In the genomic region with DNA sequence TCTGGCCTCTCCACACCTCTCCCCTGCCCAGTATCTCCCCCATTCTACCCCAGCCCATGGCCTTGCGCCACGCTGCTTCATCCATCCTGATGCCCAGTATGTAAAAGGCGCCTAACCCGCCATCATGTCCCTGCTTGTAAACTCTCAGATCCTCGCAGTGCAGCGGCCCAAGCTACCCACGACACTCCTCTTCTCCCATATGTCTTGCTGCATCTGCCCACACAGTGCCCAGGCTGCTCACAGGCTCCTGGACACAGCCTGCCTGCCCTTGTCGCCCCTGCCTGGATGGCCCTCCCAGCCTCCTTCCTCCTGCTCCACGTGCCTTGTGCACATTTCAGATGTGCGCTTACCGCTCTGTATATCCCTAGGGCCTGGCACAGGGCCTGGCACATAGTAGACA, we compare ENCODE assay signal across 22 cellular contexts.
DNase-seq lines count a peak whose midpoint lies in the region; ATAC-seq and TF ChIP-seq lines count a peak whose summit lies in the region.
"Had no signal": no experiment of that assay in that cellular context is flagged by ENCODE, and none has a peak within 500 bp of the region (broad histone marks: within the 10 kb centered on the region; RNA-seq: fewer than 3 reads in every experiment).

No MANE protein-coding gene starts in this region.

- peaks cover 0 to 5% of the 10 kb centered on the region in 2 experiments for H3K36me3 ChIP-seq in SK-N-SH (replicated peaks in 1 of 2; ENCODE audit: control insufficient read depth in 1 of 2, insufficient read depth in 2 of 2, low read length in 1 of 2)
- peaks cover 14% of the 10 kb centered on the region for H3K36me3 ChIP-seq in DND-41 (ENCODE audit: insufficient read depth, low read length)
- peaks cover 0 to 13% (median 3%) of the 10 kb centered on the region in 3 experiments for H3K36me3 ChIP-seq in naive thymus-derived CD4-positive, alpha-beta T cell (ENCODE audit: control insufficient read depth in 2 of 3, insufficient read depth in 3 of 3, low read length in 3 of 3)
- H3K36me3 ChIP-seq: uterus had no signal

- H3K4me1 ChIP-seq in SK-N-SH (ENCODE audit: control insufficient read depth in 1 of 2, insufficient read depth in 2 of 2, low read depth in 1 of 2, low read length in 1 of 2) (peaks cover 6 to 27% of the 10 kb centered on the region in 2 experiments), DND-41 (ENCODE audit: insufficient read depth, low read length) (peaks cover 69% of the 10 kb centered on the region)
- H3K4me1 ChIP-seq in naive thymus-derived CD4-positive, alpha-beta T cell (ENCODE audit: control insufficient read depth in 2 of 2, insufficient read depth in 2 of 2, low read length in 2 of 2), result peaks cover 5 to 10% of the 10 kb centered on the region in 2 donors
- H3K4me1 ChIP-seq: A549 had no signal

- H3K4me1 Mint-ChIP-seq in activated T-helper 2 cell treated with anti-CD3 and anti-CD28 coated beads, Interferon-gamma antibody, Interleukin-2, Interleukin-4, amounts not matched to agents 10 μg/mL and 5 μg/mL and 100 μg/mL, durations not matched to agents 14 hours and 24 hours and 36 hours (ENCODE audit: low read depth), result peaks cover 80% of the 10 kb centered on the region
- H3K4me1 Mint-ChIP-seq in naive thymus-derived CD4-positive, alpha-beta T cell, result peaks cover 26 to 72% (median 39%) of the 10 kb centered on the region in 7 donors

- 96% methylated on average over 7 of the region's 11 CpGs for WGBS in SK-N-SH (ENCODE audit: low lambda C conversion rate)

- H3K27me3 Mint-ChIP-seq in activated T-helper 2 cell treated with anti-CD3 and anti-CD28 coated beads, Interferon-gamma antibody, Interleukin-2, Interleukin-4, amounts not matched to agents 10 μg/mL and 5 μg/mL and 100 μg/mL, durations not matched to agents 14 hours and 24 hours and 36 hours (ENCODE audit: low read depth), result no peaks in the 10 kb centered on the region
- no peaks in the 10 kb centered on the region for H3K27me3 Mint-ChIP-seq in naive thymus-derived CD4-positive, alpha-beta T cell

- TF ChIP-seq RAD21 in SK-N-SH (IDR thresholded peaks at IDR 0.05; ENCODE audit: low read length), result no peak

- CTCF ChIA-PET in SK-N-SH (lab: Yijun Ruan, JAX), result interaction anchor here (1.2 to 1.7 kb wide), 3 partner anchors 10 to 182 kb away, joined by 4 to 5 read pairs (median 4); a partner anchor contains a TSS
- CTCF ChIA-PET in naive thymus-derived CD4-positive, alpha-beta T cell (lab: Charles Lee), result interaction anchor here (1.0 kb wide), 1 partner anchor 323 kb away, joined by 3 read pairs; no protein-coding TSS in a partner anchor

- H3K27ac Mint-ChIP-seq in activated T-helper 2 cell treated with anti-CD3 and anti-CD28 coated beads, Interferon-gamma antibody, Interleukin-2, Interleukin-4, amounts not matched to agents 10 μg/mL and 5 μg/mL and 100 μg/mL, durations not matched to agents 14 hours and 24 hours and 36 hours, result peak overlapping the region; percentile 94
- peak overlapping the region in 5 of 9 donors; percentile 1 to 67 (median 39) for H3K27ac Mint-ChIP-seq in naive thymus-derived CD4-positive, alpha-beta T cell
- H3K27ac Mint-ChIP-seq: HFFc6, mesothelial cell of epicardium had no signal

- peaks cover 5% of the 10 kb centered on the region for H3F3A ChIP-seq in SK-N-SH (replicated peaks; ENCODE audit: insufficient read depth)

- peaks cover 52% of the 10 kb centered on the region for H3K36me3 Mint-ChIP-seq in activated T-helper 2 cell treated with anti-CD3 and anti-CD28 coated beads, Interferon-gamma antibody, Interleukin-2, Interleukin-4, amounts not matched to agents 10 μg/mL and 5 μg/mL and 100 μg/mL, durations not matched to agents 14 hours and 24 hours and 36 hours (ENCODE audit: low read depth)
- peaks cover 13 to 46% (median 30%) of the 10 kb centered on the region in 5 donors for H3K36me3 Mint-ChIP-seq in naive thymus-derived CD4-positive, alpha-beta T cell

- no peak overlapping the region for H3K4me2 ChIP-seq in SK-N-SH
- H3K4me2 ChIP-seq in DND-41 (ENCODE audit: insufficient read depth, low read length), result no peak overlapping the region
- H3K4me2 ChIP-seq: A549, smooth muscle cell had no signal

- TF ChIP-seq CTCF in SK-N-SH (IDR thresholded peaks at IDR 0.05) (no peak), DND-41 (IDR thresholded peaks at IDR 0.05; ENCODE audit: borderline replicate concordance, extremely low read depth, low read length, poor library complexity, severe bottlenecking) (no peak)

- no peak overlapping the region for H3K27ac ChIP-seq in SK-N-SH (ENCODE audit: low read depth in 2 of 2, low read length in 1 of 2)
- H3K27ac ChIP-seq in DND-41 (ENCODE audit: low read length), result peak overlapping the region; percentile 86
- H3K27ac ChIP-seq in naive thymus-derived CD4-positive, alpha-beta T cell (ENCODE audit: low read depth, low read length), result no peak overlapping the region
- H3K27ac ChIP-seq: A549, C4-2B, neutrophil had no signal

- intact Hi-C loops in activated T-helper 2 cell treated with anti-CD3 and anti-CD28 coated beads, Interferon-gamma antibody, Interleukin-2, Interleukin-4, amounts not matched to agents 10 μg/mL and 5 μg/mL and 100 μg/mL, durations not matched to agents 14 hours and 24 hours and 36 hours (cut with micrococcal nuclease), result loop anchor here (10.0 kb wide), 1 partner anchor 511 kb away; a partner anchor contains a TSS
- intact Hi-C loops in naive thymus-derived CD4-positive, alpha-beta T cell (cut with micrococcal nuclease), result no loop called here

- peak; percentile 13; the same call in 1 of the 3 replicates for ATAC-seq in SK-N-SH treated with all-trans-retinoic acid at 6 μM for 48 hours
- ATAC-seq in DND-41 (ENCODE audit: insufficient read depth, low read depth), result no peak
- ATAC-seq in naive thymus-derived CD4-positive, alpha-beta T cell, result no peak
- ATAC-seq: A549, left colon had no signal

- H3K9me3 ChIP-seq in SK-N-SH, result no peaks in the 10 kb centered on the region
- H3K9me3 ChIP-seq in DND-41 (ENCODE audit: insufficient read depth, low read length, severe bottlenecking), result no peaks in the 10 kb centered on the region
- no peaks in the 10 kb centered on the region for H3K9me3 ChIP-seq in naive thymus-derived CD4-positive, alpha-beta T cell (ENCODE audit: control insufficient read depth in 2 of 3, low read length in 3 of 3)
- H3K9me3 ChIP-seq: A549, neutrophil, uterus had no signal

- H3K4me3 ChIP-seq in SK-N-SH (ENCODE audit: low read depth in 2 of 2, low read length in 1 of 2), result no peak overlapping the region
- no peak overlapping the region for H3K4me3 ChIP-seq in DND-41 (ENCODE audit: low read depth in 1 of 2, low read length in 2 of 2)
- H3K4me3 ChIP-seq in naive thymus-derived CD4-positive, alpha-beta T cell (ENCODE audit: low read length), result no peak overlapping the region
- H3K4me3 ChIP-seq: A549, smooth muscle cell, uterus had no signal

- H3K9ac ChIP-seq in SK-N-SH, result no peak overlapping the region
- H3K9ac ChIP-seq in DND-41 (ENCODE audit: low read depth, low read length), result peak overlapping the region; percentile 37; the same call in 1 of the 2 replicates

- H3K79me2 ChIP-seq in SK-N-SH (ENCODE audit: insufficient read depth), result no peaks in the 10 kb centered on the region
- no peaks in the 10 kb centered on the region; the same call in 1 of the 2 replicates for H3K79me2 ChIP-seq in DND-41 (ENCODE audit: insufficient read depth, low read length)

- POLR2A ChIA-PET in SK-N-SH (lab: Yijun Ruan, JAX), result no interaction called here
- POLR2A ChIA-PET in naive thymus-derived CD4-positive, alpha-beta T cell (lab: Charles Lee), result no interaction called here

- H2AFZ ChIP-seq in SK-N-SH (ENCODE audit: low read depth) (no peak overlapping the region), DND-41 (ENCODE audit: low read depth, low read length) (no peak overlapping the region)

- no peaks in the 10 kb centered on the region for H3K9me3 Mint-ChIP-seq in activated T-helper 2 cell treated with anti-CD3 and anti-CD28 coated beads, Interferon-gamma antibody, Interleukin-2, Interleukin-4, amounts not matched to agents 10 μg/mL and 5 μg/mL and 100 μg/mL, durations not matched to agents 14 hours and 24 hours and 36 hours
- H3K9me3 Mint-ChIP-seq in naive thymus-derived CD4-positive, alpha-beta T cell, result no peaks in the 10 kb centered on the region
- H3K9me3 Mint-ChIP-seq: HFFc6, mesothelial cell of epicardium had no signal

- no peak for TF ChIP-seq EP300 in SK-N-SH (IDR thresholded peaks at IDR 0.05; ENCODE audit: borderline replicate concordance in 1 of 2, low read depth in 1 of 2, low read length in 1 of 2)

- no peaks in the 10 kb centered on the region for H3K9me2 ChIP-seq in SK-N-SH

- H3K27me3 ChIP-seq in SK-N-SH (ENCODE audit: insufficient read depth) (no peaks in the 10 kb centered on the region), DND-41 (ENCODE audit: insufficient read depth, low read length, poor library complexity) (no peaks in the 10 kb centered on the region)
- no peaks in the 10 kb centered on the region for H3K27me3 ChIP-seq in naive thymus-derived CD4-positive, alpha-beta T cell (ENCODE audit: control insufficient read depth in 2 of 2, insufficient read depth in 2 of 2, low read length in 2 of 2)
- H3K27me3 ChIP-seq: neutrophil, uterus had no signal

- H4K20me1 ChIP-seq in SK-N-SH (ENCODE audit: insufficient read depth) (no peaks in the 10 kb centered on the region), DND-41 (ENCODE audit: insufficient read depth, low read length) (no peaks in the 10 kb centered on the region)

- no peak for DNase-seq in SK-N-SH
- no peak for DNase-seq in DND-41
- DNase-seq in activated T-helper 2 cell treated with anti-CD3 and anti-CD28 coated beads, Interferon-gamma antibody, Interleukin-2, Interleukin-4, amounts not matched to agents 10 μg/mL and 5 μg/mL and 100 μg/mL, durations not matched to agents 14 hours and 24 hours and 36 hours (ENCODE audit: low spot score), result no peak
- no peak for DNase-seq in naive thymus-derived CD4-positive, alpha-beta T cell
- DNase-seq in superior temporal gyrus (ENCODE audit: extremely low spot score), result no peak
- DNase-seq in foreskin melanocyte, result no peak
- DNase-seq in MV-4-11 (lab: John Stamatoyannopoulos, UW), result no peak
- DNase-seq: activated CD8-positive, alpha-beta memory T cell treated with anti-CD3 and anti-CD28 coated beads for 24 hours; activated effector memory CD4-positive, alpha-beta T cell treated with anti-CD3 and anti-CD28 coated beads, Interleukin-2, amount 50 U/mL, for 16 hours; DMS153; effector CD8-positive, alpha-beta T cell; HFFc6; left colon; NCI-H446; stimulated activated CD4-positive, alpha-beta T cell treated with anti-CD3 and anti-CD28 coated beads, Interleukin-4, amount 100 ng/mL, for 1 hour had no signal

- peak overlapping the region; percentile 3 for H3K4me3 Mint-ChIP-seq in activated T-helper 2 cell treated with anti-CD3 and anti-CD28 coated beads, Interferon-gamma antibody, Interleukin-2, Interleukin-4, amounts not matched to agents 10 μg/mL and 5 μg/mL and 100 μg/mL, durations not matched to agents 14 hours and 24 hours and 36 hours (ENCODE audit: low read depth)
- peak overlapping the region in 1 of 10 donors; percentile 23 for H3K4me3 Mint-ChIP-seq in naive thymus-derived CD4-positive, alpha-beta T cell
- H3K4me3 Mint-ChIP-seq: HFFc6, mesothelial cell of epicardium had no signal

TF ChIP-seq in SK-N-SH treated with all-trans-retinoic acid at 6 μM for 48 hours, 23 proteins besides CTCF, POLR2A, EP300 and RAD21 (continues in another document):
- TF ChIP-seq ARNTL (CRISPR knock-in tag; IDR thresholded peaks at IDR 0.05; ENCODE audit: borderline replicate concordance, low read depth) (no peak), GLIS3 (CRISPR knock-in tag; IDR thresholded peaks at IDR 0.05) (no peak)

TF ChIP-seq in SK-N-SH, 30 proteins besides CTCF, POLR2A, EP300 and RAD21 (continues in another document):
- no peak for TF ChIP-seq NRF1 (IDR thresholded peaks at IDR 0.05; ENCODE audit: low read depth, low read length)
